ENCODE assay signal across 9 cellular contexts in genomic region chr6:147322299-147323162, GRCh38.
DNase-seq lines count a peak whose midpoint lies in the region; ATAC-seq and TF ChIP-seq lines count a peak whose summit lies in the region.
"Had no signal": no experiment of that assay in that cellular context is flagged by ENCODE, and none has a peak within 500 bp of the region (broad histone marks: within the 10 kb centered on the region; RNA-seq: fewer than 3 reads in every experiment).

No MANE protein-coding gene starts in this region.

- no peaks in the 10 kb centered on the region for H3K9me3 Mint-ChIP-seq in nephron progenitor cell

- peaks cover 10% of the 10 kb centered on the region for H3K4me1 ChIP-seq in lower lobe of right lung
- H3K4me1 ChIP-seq: body of pancreas had no signal

- POLR2A ChIA-PET in AG04449 (lab: Yijun Ruan, JAX) = no interaction called here

- CTCF ChIA-PET in AG04449 (lab: Yijun Ruan, JAX) = no interaction called here

- H3K9me3 ChIP-seq in T-helper 17 cell (ENCODE audit: control insufficient read depth, low read length, poor library complexity, severe bottlenecking) (no peaks in the 10 kb centered on the region), lower lobe of right lung (no peaks in the 10 kb centered on the region)
- H3K9me3 ChIP-seq: body of pancreas had no signal

- TF ChIP-seq CTCF in AG04449 (IDR thresholded peaks at IDR 0.05; ENCODE audit: insufficient read depth, low read length, missing control alignments) (no peak), lower lobe of right lung (IDR thresholded peaks at IDR 0.05) (no peak), nephron progenitor cell (IDR thresholded peaks at IDR 0.05) (no peak)

- H3K27me3 Mint-ChIP-seq in T-helper 17 cell (no peaks in the 10 kb centered on the region), nephron progenitor cell (ENCODE audit: low read depth, poor library complexity) (no peaks in the 10 kb centered on the region)

- intact Hi-C loops in lower lobe of right lung (cut with DNase I) = no loop called here

- in situ Hi-C loops in G401 (cut with HindIII; ENCODE audit: low sequenced_read_pairs) = no loop called here

- H3K36me3 Mint-ChIP-seq in T-helper 17 cell (ENCODE audit: low read depth) (peaks cover 7% of the 10 kb centered on the region), nephron progenitor cell (ENCODE audit: low read depth) (peaks cover 29% of the 10 kb centered on the region)

- H3K4me3 Mint-ChIP-seq in T-helper 17 cell = peak overlapping the region; percentile 52
- H3K4me3 Mint-ChIP-seq in nephron progenitor cell = no peak overlapping the region

- H3K27me3 ChIP-seq in lower lobe of right lung (ENCODE audit: low read depth) = no peaks in the 10 kb centered on the region
- H3K27me3 ChIP-seq: body of pancreas had no signal

- peak; percentile 49 for DNase-seq in AG04449 (ENCODE audit: low read depth, low spot score)
- no peak for DNase-seq in T-helper 17 cell
- no peak for DNase-seq in lower lobe of right lung
- DNase-seq in G401 (ENCODE audit: low spot score) = no peak
- no peak for DNase-seq in 8988T
- DNase-seq in nephron progenitor cell = no peak

- H3K4me1 Mint-ChIP-seq in T-helper 17 cell (peaks cover 9% of the 10 kb centered on the region), nephron progenitor cell (peaks cover 10% of the 10 kb centered on the region)

- peak; percentile 98 for ATAC-seq in GM18861 (IDR thresholded peaks at IDR 0.05; ENCODE audit: unreplicated experiment)
- peak; percentile 99 for ATAC-seq in HG02973 (IDR thresholded peaks at IDR 0.05; ENCODE audit: unreplicated experiment)
- ATAC-seq in T-helper 17 cell = peak; percentile 86
- peak; percentile 71 to 79 for ATAC-seq in lower lobe of right lung
- ATAC-seq: body of pancreas had no signal

- H3K4me3 ChIP-seq in AG04449 (ENCODE audit: low read depth, low read length) = no peak overlapping the region
- H3K4me3 ChIP-seq in lower lobe of right lung = peak overlapping the region; percentile 18
- H3K4me3 ChIP-seq: body of pancreas had no signal

- peak overlapping the region; percentile 89 for H3K27ac Mint-ChIP-seq in T-helper 17 cell
- no peak overlapping the region for H3K27ac Mint-ChIP-seq in nephron progenitor cell

- peaks cover 47% of the 10 kb centered on the region for H3K36me3 ChIP-seq in lower lobe of right lung

- H3K27ac ChIP-seq in lower lobe of right lung = peak overlapping the region; percentile 64
